30 cellular contexts compared by ENCODE assay signal in genomic region chr2:56380861-56381260, GRCh38.
"Had no signal": no experiment of that assay in that cellular context is flagged by ENCODE, and none has a peak within 500 bp of the region (broad histone marks: within the 10 kb centered on the region; RNA-seq: fewer than 3 reads in every experiment).

No MANE protein-coding gene starts in this region.

- DNase-seq: activated CD4-positive, alpha-beta memory T cell treated with anti-CD3 and anti-CD28 coated beads, Interleukin-2, amount 10 ng/mL, durations not matched to agents 7 days and 5 days; activated CD4-positive, alpha-beta T cell treated with anti-CD3 and anti-CD28 coated beads for 1 hour; activated CD4-positive, alpha-beta T cell treated with anti-CD3 and anti-CD28 coated beads for 48 hours; activated CD4-positive, CD25-positive, alpha-beta regulatory T cell; activated CD8-positive, alpha-beta memory T cell treated with anti-CD3 and anti-CD28 coated beads for 24 hours; activated CD8-positive, alpha-beta memory T cell treated with anti-CD3 and anti-CD28 coated beads, Interleukin-2, amount 10 ng/mL, durations not matched to agents 7 days and 5 days; activated CD8-positive, alpha-beta memory T cell treated with anti-CD3 and anti-CD28 coated beads, Interleukin-2, amount 50 U/mL, for 48 hours; activated effector memory CD4-positive, alpha-beta T cell treated with anti-CD3 and anti-CD28 coated beads, Interleukin-2, amount 50 U/mL, for 16 hours; activated naive CD4-positive, alpha-beta T cell; activated T-cell treated with anti-CD3 and anti-CD28 coated beads, Interleukin-2, amount 50 U/mL, for 48 hours; adrenal gland; body of pancreas; NCI-H1105 treated with DMSO at 0.1 percent for 48 hours; NCI-H1436; NCI-H1694 treated with DMSO at 0.1 percent for 48 hours; NCI-H2029; NCI-H345; NCI-H524 treated with DMSO at 0.1 percent for 48 hours; RPMI8226; SHP77 treated with DMSO at 0.1 percent for 48 hours; SW 1271; T-helper 1 cell; T-helper 2 cell; T1000; WERI-Rb-1 had no signal

- H3K27me3 ChIP-seq: adrenal gland, body of pancreas, breast epithelium, SJSA1 had no signal

- H3K27me3 Mint-ChIP-seq: activated CD4-positive, alpha-beta memory T cell treated with anti-CD3 and anti-CD28 coated beads, Interleukin-2, amount 10 ng/mL, durations not matched to agents 7 days and 5 days; activated CD8-positive, alpha-beta memory T cell treated with anti-CD3 and anti-CD28 coated beads, Interleukin-2, amount 10 ng/mL, durations not matched to agents 7 days and 5 days; activated T-helper 17 cell treated with anti-CD3 and anti-CD28 coated beads, Interleukin-2, amount 50 U/mL, for 72 hours had no signal

- H3K9me3 ChIP-seq: adrenal gland, body of pancreas, breast epithelium, SJSA1 had no signal

- H3K36me3 Mint-ChIP-seq: activated CD8-positive, alpha-beta memory T cell treated with anti-CD3 and anti-CD28 coated beads, Interleukin-2, amount 10 ng/mL, durations not matched to agents 7 days and 5 days; activated naive CD4-positive, alpha-beta T cell treated with anti-CD3 and anti-CD28 coated beads, Interleukin-2, amount 50 U/mL, for 72 hours had no signal

- H3K4me3 ChIP-seq: adrenal gland, body of pancreas, breast epithelium, SJSA1 had no signal

- H3K27ac Mint-ChIP-seq: activated CD4-positive, alpha-beta memory T cell treated with anti-CD3 and anti-CD28 coated beads, Interleukin-2, amount 10 ng/mL, durations not matched to agents 7 days and 5 days; activated CD8-positive, alpha-beta memory T cell treated with anti-CD3 and anti-CD28 coated beads, Interleukin-2, amount 10 ng/mL, durations not matched to agents 7 days and 5 days; activated naive CD4-positive, alpha-beta T cell treated with anti-CD3 and anti-CD28 coated beads, Interleukin-2, amount 50 U/mL, for 72 hours; activated T-helper 17 cell treated with anti-CD3 and anti-CD28 coated beads, Interleukin-2, amount 50 U/mL, for 72 hours had no signal

- H3K4me1 Mint-ChIP-seq: activated CD4-positive, alpha-beta memory T cell treated with anti-CD3 and anti-CD28 coated beads, Interleukin-2, amount 10 ng/mL, durations not matched to agents 7 days and 5 days; activated CD8-positive, alpha-beta memory T cell treated with anti-CD3 and anti-CD28 coated beads, Interleukin-2, amount 10 ng/mL, durations not matched to agents 7 days and 5 days; activated T-helper 17 cell treated with anti-CD3 and anti-CD28 coated beads, Interleukin-2, amount 50 U/mL, for 72 hours had no signal

- H3K4me3 Mint-ChIP-seq: activated CD4-positive, alpha-beta memory T cell treated with anti-CD3 and anti-CD28 coated beads, Interleukin-2, amount 10 ng/mL, durations not matched to agents 7 days and 5 days; activated CD8-positive, alpha-beta memory T cell treated with anti-CD3 and anti-CD28 coated beads, Interleukin-2, amount 10 ng/mL, durations not matched to agents 7 days and 5 days; activated T-helper 17 cell treated with anti-CD3 and anti-CD28 coated beads, Interleukin-2, amount 50 U/mL, for 72 hours had no signal

- H3K4me2 ChIP-seq: KMS-11 had no signal

- H3K36me3 ChIP-seq: adrenal gland, breast epithelium, SJSA1, WERI-Rb-1 had no signal

- H3K27ac ChIP-seq: adrenal gland, body of pancreas, breast epithelium, KMS-11, SJSA1, WERI-Rb-1 had no signal

- H3K4me1 ChIP-seq: adrenal gland, breast epithelium, SJSA1 had no signal

- H3K9ac ChIP-seq: KMS-11 had no signal

- H3K9me3 Mint-ChIP-seq: activated CD4-positive, alpha-beta memory T cell treated with anti-CD3 and anti-CD28 coated beads, Interleukin-2, amount 10 ng/mL, durations not matched to agents 7 days and 5 days; activated T-helper 17 cell treated with anti-CD3 and anti-CD28 coated beads, Interleukin-2, amount 50 U/mL, for 72 hours had no signal
